16 cellular contexts compared by ENCODE assay signal in the genomic region with DNA sequence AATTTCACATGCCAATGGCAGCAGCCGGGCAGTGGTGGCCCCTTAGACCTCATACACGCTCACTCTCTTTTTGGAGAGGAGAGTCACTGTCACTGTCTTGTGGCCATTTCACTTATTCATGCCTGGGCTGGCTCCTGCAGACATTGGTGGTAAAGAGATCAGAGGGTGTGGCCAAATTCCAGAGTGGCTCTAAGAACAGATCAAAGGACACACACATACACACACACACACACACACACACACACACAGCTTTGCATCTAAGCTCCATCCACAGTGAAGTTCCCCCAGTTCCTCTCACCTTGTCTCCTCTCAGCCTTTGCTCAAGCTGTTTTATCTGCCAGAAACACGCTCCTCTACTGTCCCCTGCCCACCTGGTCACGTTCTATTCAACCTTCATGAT. TPM values are rescaled to one million over a fixed set of nuclear protein-coding genes. Genes with fewer than 3 reads are reported as not detected.
DNase-seq lines count a peak whose midpoint lies in the region; ATAC-seq, FAIRE-seq and TF ChIP-seq lines count a peak whose summit lies in the region.
"Had no signal": no experiment of that assay in that cellular context is flagged by ENCODE, and none has a peak within 500 bp of the region (broad histone marks: within the 10 kb centered on the region; RNA-seq: fewer than 3 reads in every experiment).

No MANE protein-coding gene starts in this region.

- no peaks in the 10 kb centered on the region for H3K9me2 ChIP-seq in HCT116 (ENCODE audit: insufficient read depth)

- H2BK20ac ChIP-seq in H1 (ENCODE audit: low read length), result no peak overlapping the region
- H2BK20ac ChIP-seq in H9 (ENCODE audit: low read depth, low read length, poor library complexity, severe bottlenecking), result no peak overlapping the region

- H2BK15ac ChIP-seq in H1 (ENCODE audit: low read length) (no peak overlapping the region), neuronal stem cell (ENCODE audit: low read length) (no peak overlapping the region), H9 (ENCODE audit: low read depth, low read length) (no peak overlapping the region)

- ATAC-seq in HCT116 (0 out of 2 replicates have a peak, but pooled peaks have one; percentile 40), HG03432 (IDR thresholded peaks at IDR 0.05; ENCODE audit: unreplicated experiment) (no peak)
- ATAC-seq: CD8-positive, alpha-beta T cell had no signal

- no peak for FAIRE-seq in H1 (lab: Jason Lieb, UNC)

- H3K79me2 ChIP-seq in HCT116 (ENCODE audit: insufficient read depth, low read length) (no peaks in the 10 kb centered on the region), H1 (ENCODE audit: control insufficient read depth in 1 of 2, insufficient read depth in 2 of 2, low read length in 2 of 2) (no peaks in the 10 kb centered on the region), H9 (ENCODE audit: insufficient read depth, low read length) (no peaks in the 10 kb centered on the region)

- H2BK5ac ChIP-seq in H1 (ENCODE audit: low read depth, low read length) (no peak overlapping the region), neuronal stem cell (ENCODE audit: low read length) (no peak overlapping the region), H9 (ENCODE audit: insufficient read length, low read length) (no peak overlapping the region)

- H4K5ac ChIP-seq in H1 (ENCODE audit: insufficient read length, low read depth, low read length) (no peak overlapping the region), H9 (ENCODE audit: insufficient read length, low read depth, low read length) (no peak overlapping the region)

- H3K79me1 ChIP-seq in H1 (ENCODE audit: low read depth, low read length) (no peaks in the 10 kb centered on the region), neuronal stem cell (ENCODE audit: low read depth, low read length) (no peaks in the 10 kb centered on the region), H9 (ENCODE audit: insufficient read depth, low read depth, low read length, poor library complexity, severe bottlenecking) (no peaks in the 10 kb centered on the region)

- H3K23ac ChIP-seq in H1 (ENCODE audit: insufficient read length) (no peak overlapping the region), neuronal stem cell (ENCODE audit: low read depth, low read length, poor library complexity) (no peak overlapping the region), H9 (ENCODE audit: insufficient read length, low read depth, low read length) (no peak overlapping the region)

- H3K4me1 ChIP-seq in HCT116 (ENCODE audit: control insufficient read depth in 1 of 2, insufficient read depth in 2 of 2, low read length in 2 of 2) (peaks cover 0 to 7% of the 10 kb centered on the region in 2 experiments; a peak in 1 of 4 replicates), H1 (replicated peaks in 1 of 4; ENCODE audit: control insufficient read depth in 3 of 4, insufficient read depth in 4 of 4, low read length in 3 of 4) (peaks cover 0 to 6% (median 0%) of the 10 kb centered on the region in 4 experiments; a peak in 2 of 7 replicates), neuronal stem cell (ENCODE audit: control insufficient read depth in 2 of 2, insufficient read depth in 1 of 2, low read depth in 1 of 2, low read length in 2 of 2) (peaks cover 8 to 25% of the 10 kb centered on the region in 2 donors), H9 (ENCODE audit: insufficient read depth, low read length) (no peaks in the 10 kb centered on the region; the same call in 1 of the 2 replicates)

- RAD21 ChIA-PET in HCT116 (lab: Charles Lee; ENCODE audit: low non-redundant PET in 1 of 2, low total read pairs in 2 of 2, uncharacterized antibody in 2 of 2, unreplicated experiment in 2 of 2), result no interaction called here

- no peak overlapping the region for H3K56ac ChIP-seq in H1 (replicated peaks; ENCODE audit: insufficient read length, low read depth, low read length)
- no peak overlapping the region for H3K56ac ChIP-seq in H9 (ENCODE audit: insufficient read length, low read depth, low read length)

- H4K91ac ChIP-seq in H1 (replicated peaks; ENCODE audit: insufficient read length, low read length) (no peak overlapping the region), neuronal stem cell (ENCODE audit: low read depth, low read length, poor library complexity) (no peak overlapping the region), H9 (ENCODE audit: insufficient read length, low read depth, low read length) (no peak overlapping the region)

- no peak overlapping the region for H2BK120ac ChIP-seq in H1 (replicated peaks; ENCODE audit: low read depth, low read length)
- no peak overlapping the region for H2BK120ac ChIP-seq in neuronal stem cell (ENCODE audit: low read depth, low read length)
- no peak overlapping the region for H2BK120ac ChIP-seq in H9 (ENCODE audit: low read depth, low read length, poor library complexity, severe bottlenecking)

- H3K27me3 Mint-ChIP-seq in H9 (ENCODE audit: low read depth), result no peaks in the 10 kb centered on the region; the same call in 1 of the 2 replicates

- H3K36me3 ChIP-seq in HCT116 (ENCODE audit: control insufficient read depth in 1 of 2, insufficient read depth in 2 of 2, low read length in 2 of 2), result no peaks in the 10 kb centered on the region
- no peaks in the 10 kb centered on the region for H3K36me3 ChIP-seq in H1 (ENCODE audit: control insufficient read depth in 2 of 4, insufficient read depth in 4 of 4, low read length in 3 of 4)
- H3K36me3 ChIP-seq in neuronal stem cell (replicated peaks in 1 of 2; ENCODE audit: control insufficient read depth in 2 of 2, insufficient read depth in 2 of 2, low read length in 2 of 2), result no peaks in the 10 kb centered on the region

- TF ChIP-seq CTCF in HCT116 (IDR thresholded peaks at IDR 0.05 in 2 of 3, conservative IDR thresholded peaks at IDR 0.05 in 1 of 3; ENCODE audit: borderline replicate concordance in 1 of 3, insufficient read depth in 1 of 3, low read depth in 2 of 3, low read length in 2 of 3) (no peak), H1 (IDR thresholded peaks at IDR 0.05; ENCODE audit: control extremely low read depth in 1 of 3, insufficient read depth in 1 of 3, low read depth in 1 of 3, low read length in 3 of 3) (no peak), H9 (conservative IDR thresholded peaks at IDR 0.05) (no peak)

- no peak for TF ChIP-seq EP300 in H1 (IDR thresholded peaks at IDR 0.05; ENCODE audit: borderline replicate concordance in 1 of 2, low read depth in 2 of 2, low read length in 2 of 2)

- H3K27ac ChIP-seq in HCT116 (ENCODE audit: low read depth, low read length) (no peak overlapping the region), H1 (ENCODE audit: low read depth, low read length) (no peak overlapping the region), neuronal stem cell (replicated peaks; ENCODE audit: low read length) (no peak overlapping the region), H9 (ENCODE audit: insufficient read length, low read depth, low read length) (no peak overlapping the region)
- H3K27ac ChIP-seq: PC-9, SK-N-MC had no signal

- intact Hi-C loops in HCT116 (cut with micrococcal nuclease), result no loop called here

- peaks cover 43 to 49% of the 10 kb centered on the region in 2 experiments for H3K4me1 Mint-ChIP-seq in H9

- WGBS in H1 (ENCODE audit: extremely low coverage in 1 of 2, insufficient coverage in 1 of 2, insufficient read length in 1 of 2, insufficient replicate concordance in 2 of 2, low coverage in 1 of 2, low lambda C conversion rate in 2 of 2, missing lambda C conversion rate in 1 of 2), 2 experiments, result 83% methylated on average over 4 of the region's 4 CpGs; no CpG with 5 or more reads in 1 of the 2 experiments
- no CpG with 5 or more reads among the region's 4 CpGs for WGBS in neuronal stem cell (ENCODE audit: extremely low coverage in 2 of 2, insufficient read length in 2 of 2, insufficient replicate concordance in 1 of 2), 2 donors
- no CpG with 5 or more reads among the region's 4 CpGs for WGBS in H9 (ENCODE audit: extremely low coverage, insufficient read length, low lambda C conversion rate)

- TF ChIP-seq POLR2A in HCT116 (IDR thresholded peaks at IDR 0.05; ENCODE audit: borderline replicate concordance, extremely low read depth, insufficient read depth, insufficient read length), result no peak
- TF ChIP-seq POLR2A in H1 (IDR thresholded peaks at IDR 0.05; ENCODE audit: control extremely low read depth in 1 of 2, low read depth in 2 of 2, low read length in 2 of 2), result no peak

- no peak overlapping the region for H3T11ph ChIP-seq in H9 (ENCODE audit: low read length)

- BruUV-seq in HCT116 (replicated peaks; lab: Mats Ljungman, UMichigan), result no TSS peak

- no peak for TF ChIP-seq RAD21 in HCT116 (IDR thresholded peaks at IDR 0.05; ENCODE audit: low read depth)
- no peak for TF ChIP-seq RAD21 in H1 (IDR thresholded peaks at IDR 0.05 in 1 of 2, conservative IDR thresholded peaks at IDR 0.05 in 1 of 2; ENCODE audit: low read depth in 2 of 2, low read length in 2 of 2)

- H3K18ac ChIP-seq in H1 (ENCODE audit: extremely low read depth, low read length) (no peak overlapping the region), neuronal stem cell (ENCODE audit: low read length) (no peak overlapping the region), H9 (ENCODE audit: insufficient read length, low read depth, low read length) (no peak overlapping the region)

- H3K36me3 Mint-ChIP-seq in H9 (ENCODE audit: insufficient read depth in 1 of 3, low read depth in 3 of 3), result no peaks in the 10 kb centered on the region
- H3K36me3 Mint-ChIP-seq: CD8-positive, alpha-beta T cell had no signal

- H3K9me3 Mint-ChIP-seq in H9, result no peaks in the 10 kb centered on the region; a peak in 2 of 5 replicates
- H3K9me3 Mint-ChIP-seq: CD8-positive, alpha-beta T cell had no signal

- H2AK5ac ChIP-seq in H1 (ENCODE audit: low read depth, low read length), result no peak overlapping the region
- H2AK5ac ChIP-seq in neuronal stem cell (ENCODE audit: low read depth, low read length), result no peak overlapping the region
- no peak overlapping the region for H2AK5ac ChIP-seq in H9 (ENCODE audit: insufficient read length, low read length)

- no peak overlapping the region for H3K4me3 Mint-ChIP-seq in H9
- H3K4me3 Mint-ChIP-seq: CD8-positive, alpha-beta T cell had no signal

- H3K4me3 ChIP-seq in HCT116 (replicated peaks in 1 of 2; ENCODE audit: low read depth in 1 of 2, low read length in 2 of 2) (no peak overlapping the region), H1 (ENCODE audit: extremely low read depth in 1 of 4, insufficient read depth in 2 of 4, low read depth in 3 of 4, low read length in 4 of 4) (no peak overlapping the region), neuronal stem cell (ENCODE audit: low read length in 2 of 2) (no peak overlapping the region)
- H3K4me3 ChIP-seq: PC-9, SK-N-MC had no signal

- H3K23me2 ChIP-seq in H1 (ENCODE audit: low read depth, low read length) (no peaks in the 10 kb centered on the region), H9 (ENCODE audit: insufficient read length, low read depth, low read length, poor library complexity, severe bottlenecking) (no peaks in the 10 kb centered on the region)

- peak overlapping the region in 1 of 3 experiments; percentile 13; a peak in 1 of 7 replicates for H3K27ac Mint-ChIP-seq in H9
- H3K27ac Mint-ChIP-seq: CD8-positive, alpha-beta T cell had no signal

- H3K27me3 ChIP-seq in HCT116 (ENCODE audit: insufficient read depth, low read length) (no peaks in the 10 kb centered on the region), H1 (replicated peaks in 1 of 4; ENCODE audit: control insufficient read depth in 3 of 4, extremely low read depth in 1 of 4, insufficient read depth in 3 of 4, low read length in 3 of 4) (no peaks in the 10 kb centered on the region), neuronal stem cell (ENCODE audit: control insufficient read depth in 3 of 3, insufficient read depth in 3 of 3, low read depth in 1 of 3, low read length in 3 of 3) (no peaks in the 10 kb centered on the region), H9 (ENCODE audit: insufficient read depth, low read length) (no peaks in the 10 kb centered on the region)

- H3K9ac ChIP-seq in HCT116 (ENCODE audit: low read length) (no peak overlapping the region), H1 (replicated peaks in 1 of 4; ENCODE audit: extremely low read depth in 1 of 4, low read depth in 3 of 4, low read length in 3 of 4) (no peak overlapping the region), neuronal stem cell (ENCODE audit: low read depth, low read length, poor library complexity) (no peak overlapping the region), H9 (ENCODE audit: extremely low read depth, insufficient read length, low read length) (no peak overlapping the region)

- H3K14ac ChIP-seq in H1 (ENCODE audit: insufficient read length), result no peak overlapping the region
- H3K14ac ChIP-seq in neuronal stem cell (ENCODE audit: low read length), result no peak overlapping the region
- H3K14ac ChIP-seq in H9 (ENCODE audit: insufficient read depth, low read length), result no peak overlapping the region

- POLR2A ChIA-PET in HCT116 (lab: Charles Lee), result no interaction called here
- POLR2A ChIA-PET in H1 (lab: Charles Lee; ENCODE audit: partially characterized antibody), result interaction anchor here (0.9 kb wide), 1 partner anchor 46 kb away, joined by 6 read pairs; a partner anchor contains a TSS

- no peaks in the 10 kb centered on the region for H4K20me1 ChIP-seq in HCT116 (ENCODE audit: insufficient read depth)
- no peaks in the 10 kb centered on the region for H4K20me1 ChIP-seq in H1 (replicated peaks in 1 of 2; ENCODE audit: control insufficient read depth in 1 of 2, insufficient read depth in 2 of 2, low read length in 2 of 2)
- H4K20me1 ChIP-seq in H9 (ENCODE audit: control insufficient read depth, insufficient read depth, insufficient read length), result no peaks in the 10 kb centered on the region

- DNase-seq in HCT116 (ENCODE audit: low read depth, low spot score), result no peak
- peak; percentile 54 for DNase-seq in OCI-M1 (lab: John Stamatoyannopoulos, UW)
- no peak for DNase-seq in H1 (ENCODE audit: low read depth in 1 of 2, low spot score in 2 of 2)
- no peak for DNase-seq in neuronal stem cell (ENCODE audit: low spot score)
- no peak for DNase-seq in activated CD4-positive, alpha-beta T cell treated with anti-CD3 and anti-CD28 coated beads for 1 hour
- no peak for DNase-seq in H9
- DNase-seq in NCI-H510A (lab: John Stamatoyannopoulos, UW), result no peak
- DNase-seq: CD8-positive, alpha-beta T cell; NCI-H1436 treated with DMSO at 0.1 percent for 48 hours; NCI-H2081 treated with DMSO at 0.1 percent for 48 hours; NCI-H226; NCI-H526 treated with DMSO at 0.1 percent for 48 hours; PC-9; T-helper 1 cell had no signal

- H2BK12ac ChIP-seq in H1 (ENCODE audit: low read depth, low read length) (peak overlapping the region; percentile 39; the same call in 1 of the 2 replicates), neuronal stem cell (ENCODE audit: low read length) (no peak overlapping the region), H9 (ENCODE audit: insufficient read length, low read depth, low read length) (no peak overlapping the region)

- H3K4me2 ChIP-seq in HCT116 (ENCODE audit: low read length) (peak overlapping the region; percentile 18; the same call in 1 of the 2 replicates), H1 (ENCODE audit: insufficient read depth in 1 of 2, low read depth in 2 of 2, low read length in 2 of 2) (no peak overlapping the region), neuronal stem cell (ENCODE audit: insufficient read depth, low read length, poor library complexity, severe bottlenecking) (no peak overlapping the region), H9 (ENCODE audit: insufficient read depth, insufficient read length, low read length) (no peak overlapping the region)
- H3K4me2 ChIP-seq: PC-9 had no signal

- H4K8ac ChIP-seq in H1 (ENCODE audit: extremely low read depth, insufficient read depth, low read length) (no peak overlapping the region), neuronal stem cell (ENCODE audit: low read depth, low read length) (no peak overlapping the region), H9 (replicated peaks; ENCODE audit: insufficient read length, low read depth, low read length) (no peak overlapping the region)

- H2AFZ ChIP-seq in HCT116 (ENCODE audit: low read depth, low read length, poor library complexity, severe bottlenecking) (no peak overlapping the region), H1 (ENCODE audit: low read length) (no peak overlapping the region), neuronal stem cell (ENCODE audit: low read length) (peak overlapping the region; percentile 6), H9 (ENCODE audit: low read length) (no peak overlapping the region)
- H2AFZ ChIP-seq: PC-9 had no signal

- H3K4ac ChIP-seq in H1 (replicated peaks; ENCODE audit: insufficient read length, low read depth, low read length), result no peak overlapping the region
- no peak overlapping the region for H3K4ac ChIP-seq in neuronal stem cell (ENCODE audit: low read length)
- no peak overlapping the region for H3K4ac ChIP-seq in H9 (ENCODE audit: low read depth, low read length)

- CTCF ChIA-PET in HCT116 (lab: Charles Lee), result no interaction called here
- CTCF ChIA-PET in H1 (lab: Charles Lee; ENCODE audit: partially characterized antibody), result interaction anchor here (1.0 kb wide), 1 partner anchor 169 kb away, joined by 3 read pairs; no protein-coding TSS in a partner anchor

- H3K9me3 ChIP-seq in HCT116 (ENCODE audit: control insufficient read depth in 1 of 2, insufficient read depth in 1 of 2, low read depth in 1 of 2, low read length in 2 of 2), result no peaks in the 10 kb centered on the region
- no peaks in the 10 kb centered on the region for H3K9me3 ChIP-seq in H1 (ENCODE audit: insufficient read depth in 2 of 2, low read depth in 1 of 2, low read length in 1 of 2)
- no peaks in the 10 kb centered on the region for H3K9me3 ChIP-seq in neuronal stem cell (replicated peaks in 1 of 2; ENCODE audit: control insufficient read depth in 2 of 2, insufficient read depth in 1 of 2, low read depth in 1 of 2, low read length in 2 of 2)
- no peaks in the 10 kb centered on the region for H3K9me3 ChIP-seq in H9 (ENCODE audit: control insufficient read depth, low read depth, low read length)

RNA-seq across cellular contexts. Expression of a gene that starts 46.5 kb away (rescaled TPM):
- total RNA-seq in HCT116 (2021; ENCODE audit: unreplicated experiment) (45.0 TPM), H9 (2021) (48.7 and 49.7 TPM in 2 replicates)
- 12.2 and 15.1 TPM in 2 replicates for polyA plus RNA-seq in HCT116 (2012)
- 62.3 and 63.2 TPM in 2 replicates for total RNA-seq in H1 (2021; fragmentation: NEBNext Ultra II Directional; extraction: Animal tissue kit (Norgen Biotek cat#: 25700))
- 13.1 and 21.4 TPM in 2 replicates for polyA plus RNA-seq in H1 (2011; rRNA removed)
- polyA plus RNA-seq in H1 (2011; cell fraction: cytosol; rRNA removed), result 21.6 TPM
- polyA plus RNA-seq in H1 (2011; cell fraction: nucleus; rRNA removed), result 16.4 TPM
- 19.6 to 38.0 TPM (median 23.4 TPM) in 4 replicates for polyA plus RNA-seq in H1 (2012, experiment 1 of 2)
- polyA plus RNA-seq in H1 (2012, experiment 2 of 2), result 2.4 TPM
- 68.1 TPM for polyA plus RNA-seq in H1 (2013, experiment 1 of 2)
- 61.0 TPM for polyA plus RNA-seq in H1 (2013, experiment 2 of 2)
- polyA minus RNA-seq in H1 (2011; rRNA and poly(A)+ RNA removed), result 45.2 and 55.8 TPM in 2 replicates
- polyA minus RNA-seq in H1 (2011; cell fraction: cytosol; rRNA and poly(A)+ RNA removed), result 22.1 TPM
- 66.9 TPM for polyA minus RNA-seq in H1 (2011; cell fraction: nucleus; rRNA and poly(A)+ RNA removed)
- polyA plus RNA-seq in neuronal stem cell (2013, experiment 1 of 2), result 51.6 TPM
- polyA plus RNA-seq in neuronal stem cell (2013, experiment 2 of 2), result 58.7 TPM
